8 cellular contexts compared by ENCODE assay signal in genomic region chr2:189782221-189782671, GRCh38. TPM values are rescaled to one million over a fixed set of nuclear protein-coding genes. Genes with fewer than 3 reads are reported as not detected.
DNase-seq lines count a peak whose midpoint lies in the region; ATAC-seq and TF ChIP-seq lines count a peak whose summit lies in the region.

No MANE protein-coding gene starts in this region.

- no peak for TF ChIP-seq POLR2A in erythroblast (IDR thresholded peaks at IDR 0.05; ENCODE audit: low read length)

- ATAC-seq in GM21447 (IDR thresholded peaks at IDR 0.05; ENCODE audit: unreplicated experiment) = no peak
- no peak for ATAC-seq in HG03097 (IDR thresholded peaks at IDR 0.05; ENCODE audit: low FRiP score, unreplicated experiment)

- peaks cover 49% of the 10 kb centered on the region for H3K4me1 Mint-ChIP-seq in activated CD4-positive, alpha-beta T cell treated with anti-CD3 and anti-CD28 coated beads, Interleukin-2, amount 10 ng/mL, durations not matched to agents 7 days and 5 days

- H3K36me3 ChIP-seq in skeletal muscle tissue (ENCODE audit: control insufficient read depth in 3 of 3, insufficient read depth in 3 of 3, low read length in 3 of 3) = peaks cover 13 to 29% (median 22%) of the 10 kb centered on the region in 3 donors

- H3K36me3 Mint-ChIP-seq in activated CD4-positive, alpha-beta T cell treated with anti-CD3 and anti-CD28 coated beads, Interleukin-2, amount 10 ng/mL, durations not matched to agents 7 days and 5 days (ENCODE audit: low read depth) = peaks cover 65% of the 10 kb centered on the region

- H3K4me3 Mint-ChIP-seq in activated CD4-positive, alpha-beta T cell treated with anti-CD3 and anti-CD28 coated beads, Interleukin-2, amount 10 ng/mL, durations not matched to agents 7 days and 5 days = peak overlapping the region; percentile 96

- H3K4me3 ChIP-seq in skeletal muscle tissue (ENCODE audit: low read length in 3 of 3) = peak overlapping the region in 2 of 3 donors; percentile 3 to 8

- no peaks in the 10 kb centered on the region for H3K9me3 Mint-ChIP-seq in activated CD4-positive, alpha-beta T cell treated with anti-CD3 and anti-CD28 coated beads, Interleukin-2, amount 10 ng/mL, durations not matched to agents 7 days and 5 days

- peak overlapping the region in 2 of 3 donors; percentile 25 to 97 for H3K9ac ChIP-seq in skeletal muscle tissue (ENCODE audit: low read depth in 1 of 3, low read length in 3 of 3)

- peak overlapping the region; percentile 80 for H3K27ac Mint-ChIP-seq in activated CD4-positive, alpha-beta T cell treated with anti-CD3 and anti-CD28 coated beads, Interleukin-2, amount 10 ng/mL, durations not matched to agents 7 days and 5 days

- peak overlapping the region; percentile 90 for H3K27ac ChIP-seq in skeletal muscle tissue (ENCODE audit: low read depth, low read length)

- DNase-seq in activated CD4-positive, alpha-beta T cell treated with anti-CD3 and anti-CD28 coated beads, Interleukin-2, amount 10 ng/mL, durations not matched to agents 7 days and 5 days = no peak
- no peak for DNase-seq in activated CD4-positive, alpha-beta T cell treated with anti-CD3 and anti-CD28 coated beads, Interleukin-2, amount 50 U/mL, for 4 hours
- DNase-seq in SKM-1 (lab: John Stamatoyannopoulos, UW; ENCODE audit: unreplicated experiment) = peak; percentile 19
- peak; percentile 25 to 39 for DNase-seq in erythroblast (lab: John Stamatoyannopoulos, UW)
- no peak for DNase-seq in NCI-H748 treated with DMSO at 0.1 percent for 48 hours (lab: John Stamatoyannopoulos, UW)

- POLR2A ChIA-PET in activated CD4-positive, alpha-beta T cell treated with anti-CD3 and anti-CD28 coated beads, Interleukin-2, amount 10 ng/mL, durations not matched to agents 7 days and 5 days (lab: Charles Lee) = no interaction called here

- H3K27me3 ChIP-seq in skeletal muscle tissue (ENCODE audit: control insufficient read depth in 3 of 3, insufficient read depth in 3 of 3, low read length in 3 of 3) = no peaks in the 10 kb centered on the region

- CTCF ChIA-PET in activated CD4-positive, alpha-beta T cell treated with anti-CD3 and anti-CD28 coated beads, Interleukin-2, amount 10 ng/mL, durations not matched to agents 7 days and 5 days (lab: Charles Lee) = interaction anchor here (0.7 to 2.8 kb wide), 4 partner anchors 19 to 193 kb away, joined by 3 to 12 read pairs (median 4); partner anchors contain the start of gene OSGEPL1

- peaks cover 13 to 24% (median 17%) of the 10 kb centered on the region in 3 donors for H3K4me1 ChIP-seq in skeletal muscle tissue (ENCODE audit: control insufficient read depth in 3 of 3, insufficient read depth in 3 of 3, low read length in 3 of 3)

- H3K27me3 Mint-ChIP-seq in activated CD4-positive, alpha-beta T cell treated with anti-CD3 and anti-CD28 coated beads, Interleukin-2, amount 10 ng/mL, durations not matched to agents 7 days and 5 days = no peaks in the 10 kb centered on the region

- H3K9me3 ChIP-seq in skeletal muscle tissue (ENCODE audit: control insufficient read depth in 3 of 3, low read length in 3 of 3) = no peaks in the 10 kb centered on the region

RNA-seq across cellular contexts. Expression of gene ORMDL1, which starts 1.9 kb away (rescaled TPM):
- 10 to 100 TPM; 65.6 to 81.1 TPM for total RNA-seq in activated CD4-positive, alpha-beta T cell treated with anti-CD3 and anti-CD28 coated beads, Interleukin-2, amount 10 ng/mL, durations not matched to agents 7 days and 5 days
- 29.7 TPM for total RNA-seq in skeletal muscle tissue

RNA-seq across cellular contexts. Expression of gene PMS1, which starts 2.0 kb away (rescaled TPM):
- 10 to 100 TPM; 26.7 to 35.0 TPM for total RNA-seq in activated CD4-positive, alpha-beta T cell treated with anti-CD3 and anti-CD28 coated beads, Interleukin-2, amount 10 ng/mL, durations not matched to agents 7 days and 5 days
- 39.1 TPM for total RNA-seq in skeletal muscle tissue

RNA-seq across cellular contexts. Expression of gene OSGEPL1, which starts 19.7 kb away (rescaled TPM):
- total RNA-seq in activated CD4-positive, alpha-beta T cell treated with anti-CD3 and anti-CD28 coated beads, Interleukin-2, amount 10 ng/mL, durations not matched to agents 7 days and 5 days = 1 to 10 TPM; 7.7 to 7.8 TPM
- 15.1 TPM for total RNA-seq in skeletal muscle tissue

Comparison
In these comparisons a context has a peak if more than half of its experiments do, and no peak if none do; other contexts are left out.
1. DNase-seq: peak in SKM-1 (single experiment) and erythroblast (2 of 2); none in activated CD4-positive, alpha-beta T cell treated with anti-CD3 and anti-CD28 coated beads, Interleukin-2, amount 10 ng/mL, durations not matched to agents 7 days and 5 days (single experiment), activated CD4-positive, alpha-beta T cell treated with anti-CD3 and anti-CD28 coated beads, Interleukin-2, amount 50 U/mL, for 4 hours (0 of 2) and NCI-H748 treated with DMSO at 0.1 percent for 48 hours (single experiment).